ENCODE assay signal across 6 cellular contexts in the genomic region with DNA sequence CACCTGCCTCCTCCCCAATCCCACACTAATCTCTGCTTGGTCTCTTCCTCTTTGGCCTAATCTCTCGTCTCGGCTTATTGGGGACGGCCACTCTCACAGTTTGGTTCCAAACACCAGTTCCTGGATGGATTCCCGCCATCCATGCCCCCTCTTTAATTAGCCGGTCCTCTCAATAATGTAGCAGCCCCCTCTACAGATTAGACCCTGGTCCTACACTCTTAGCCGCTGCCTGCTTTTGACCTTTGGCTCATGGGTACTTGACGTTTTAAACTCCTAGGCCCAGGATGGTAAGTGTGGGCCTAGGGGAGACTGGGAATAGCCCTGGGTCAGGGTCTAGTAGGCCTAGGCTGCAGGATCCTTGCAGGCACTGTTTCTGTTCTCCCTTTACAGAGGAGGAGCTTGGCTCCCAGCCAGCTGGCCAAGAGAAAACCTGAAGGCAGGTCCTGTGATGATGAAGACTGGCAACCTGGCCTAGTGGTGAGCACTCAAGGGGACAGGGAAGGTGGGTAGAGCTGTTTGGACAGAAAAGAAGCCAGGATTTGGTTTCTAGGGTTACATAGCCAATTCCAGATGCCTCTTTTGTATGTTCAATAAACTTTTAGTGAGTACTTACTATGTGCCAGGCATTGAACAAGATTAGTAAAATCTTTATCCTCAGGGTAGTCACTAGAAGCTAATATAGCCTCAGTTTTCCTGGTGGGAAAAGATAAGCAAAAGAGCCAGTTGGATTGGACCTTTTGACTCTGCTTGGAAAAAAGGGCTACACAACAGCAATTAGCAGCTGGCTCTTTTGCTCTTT. TPM values are rescaled to one million over a fixed set of nuclear protein-coding genes. Genes with fewer than 3 reads are reported as not detected.
DNase-seq lines count a peak whose midpoint lies in the region; ATAC-seq and TF ChIP-seq lines count a peak whose summit lies in the region.

No MANE protein-coding gene starts in this region.

- DNase-seq in NCI-H2029 treated with DMSO at 0.1 percent for 48 hours (lab: John Stamatoyannopoulos, UW): peak; percentile 63
- DNase-seq in adrenal gland: peak in 6 of 7 donors; percentile 6 to 61 (median 42)
- peak in 6 of 10 donors; percentile 6 to 65 (median 11) for DNase-seq in naive thymus-derived CD8-positive, alpha-beta T cell
- DNase-seq in NCI-H187 (lab: John Stamatoyannopoulos, UW): no peak

- TF ChIP-seq POLR2A in adrenal gland (IDR thresholded peaks at IDR 0.05): no peak

- H3K4me3 ChIP-seq in GM12875 (ENCODE audit: low read depth, low read length) (peak overlapping the region; percentile 70), adrenal gland (peak overlapping the region in 2 of 4 donors; percentile 40 to 71)

- H3K36me3 Mint-ChIP-seq in naive thymus-derived CD8-positive, alpha-beta T cell: no peaks in the 10 kb centered on the region

- no peaks in the 10 kb centered on the region for H3K36me3 ChIP-seq in adrenal gland (replicated peaks in 1 of 2)

- TF ChIP-seq CTCF in GM12875 (IDR thresholded peaks at IDR 0.05; ENCODE audit: borderline replicate concordance, insufficient read depth, low read depth, low read length) (peak; percentile 23; the same call in 1 of the 2 replicates), adrenal gland (IDR thresholded peaks at IDR 0.05) (no peak)

- WGBS in adrenal gland, 4 donors: 2 to 11% (median 5%) methylated on average over 7 of the region's 7 CpGs

- H3K27me3 Mint-ChIP-seq in naive thymus-derived CD8-positive, alpha-beta T cell: no peaks in the 10 kb centered on the region

- peak overlapping the region in 7 of 10 donors; percentile 58 to 88 (median 65) for H3K27ac Mint-ChIP-seq in naive thymus-derived CD8-positive, alpha-beta T cell

- H3K4me1 Mint-ChIP-seq in naive thymus-derived CD8-positive, alpha-beta T cell: peaks cover 8 to 21% (median 19%) of the 10 kb centered on the region in 4 donors

- H3K4me3 Mint-ChIP-seq in naive thymus-derived CD8-positive, alpha-beta T cell: peak overlapping the region; percentile 74 to 95 (median 88)

- H3K9me3 Mint-ChIP-seq in naive thymus-derived CD8-positive, alpha-beta T cell: no peaks in the 10 kb centered on the region

- H3K4me1 ChIP-seq in adrenal gland (replicated peaks in 1 of 2): peaks cover 7 to 12% of the 10 kb centered on the region in 2 donors

- no peak for ATAC-seq in naive thymus-derived CD8-positive, alpha-beta T cell
- ATAC-seq in GM19324 (IDR thresholded peaks at IDR 0.05; ENCODE audit: low FRiP score, unreplicated experiment): no peak

- no peak overlapping the region for H3K27ac ChIP-seq in adrenal gland

- intact Hi-C loops in adrenal gland (cut with DNase I): loop anchor here in 1 of 2 donors (10.0 kb wide), 1 partner anchor 96 kb away; a partner anchor contains a TSS

- H3K27me3 ChIP-seq in adrenal gland: no peaks in the 10 kb centered on the region

- H3K9me3 ChIP-seq in adrenal gland (replicated peaks in 1 of 3): no peaks in the 10 kb centered on the region

- POLR2A ChIA-PET in naive thymus-derived CD8-positive, alpha-beta T cell (lab: Charles Lee): interaction anchor here (1.3 to 2.8 kb wide), 2 partner anchors 11 to 55 kb away, joined by 4 to 29 read pairs; a partner anchor contains a TSS

RNA-seq across cellular contexts. Expression of a gene that starts 0.8 kb away (rescaled TPM):
- total RNA-seq in adrenal gland: 1 to 10 TPM in 3 of 8 donors, under 1 TPM in 3, not detected in 2; 0.49 to 2.7 (median 0.88) TPM
- 1 to 10 TPM; 1.3 to 2.1 (median 1.9) TPM for polyA plus RNA-seq in adrenal gland
- total RNA-seq in naive thymus-derived CD8-positive, alpha-beta T cell: 1 to 10 TPM in 1 of 2 experiments, under 1 TPM in 1; 0.80 to 1.0 TPM
- polyA plus RNA-seq in naive thymus-derived CD8-positive, alpha-beta T cell: under 1 TPM in 1 of 3 donors, not detected in 2; 0.27 TPM

RNA-seq across cellular contexts. Expression of a gene that starts 45.2 kb away (rescaled TPM):
- total RNA-seq in adrenal gland: 10 to 100 TPM in 1 of 8 donors, 1 to 10 TPM in 7; 6.2 to 10.0 (median 9.0) TPM
- polyA plus RNA-seq in adrenal gland: 1 to 10 TPM; 3.3 to 7.4 (median 5.0) TPM
- under 1 TPM; 0.33 to 0.65 TPM for total RNA-seq in naive thymus-derived CD8-positive, alpha-beta T cell
- polyA plus RNA-seq in naive thymus-derived CD8-positive, alpha-beta T cell: under 1 TPM in 1 of 3 donors, not detected in 2; 0.30 TPM

RNA-seq across cellular contexts. Expression of a gene that starts 50.1 kb away (rescaled TPM):
- total RNA-seq in adrenal gland: 100 to 1,000 TPM in 2 of 8 donors, 10 to 100 TPM in 6; 44.6 to 126 (median 81.9) TPM
- polyA plus RNA-seq in adrenal gland: 100 to 1,000 TPM in 2 of 3 donors, 10 to 100 TPM in 1; 73.0 to 149 (median 101) TPM
- total RNA-seq in naive thymus-derived CD8-positive, alpha-beta T cell: 10 to 100 TPM; 46.0 to 52.3 TPM
- polyA plus RNA-seq in naive thymus-derived CD8-positive, alpha-beta T cell: 10 to 100 TPM; 23.5 to 33.4 (median 24.0) TPM

RNA-seq across cellular contexts. Expression of a gene that starts 55.1 kb away (rescaled TPM):
- total RNA-seq in adrenal gland: 10 to 100 TPM; 64.5 to 95.8 (median 71.3) TPM
- polyA plus RNA-seq in adrenal gland: 10 to 100 TPM; 38.5 to 43.2 (median 41.5) TPM
- 10 to 100 TPM; 38.6 to 40.2 TPM for total RNA-seq in naive thymus-derived CD8-positive, alpha-beta T cell
- polyA plus RNA-seq in naive thymus-derived CD8-positive, alpha-beta T cell: 10 to 100 TPM; 43.7 to 46.5 (median 44.6) TPM

RNA-seq across cellular contexts. Expression of a gene that starts 55.2 kb away (rescaled TPM):
- total RNA-seq in adrenal gland: 100 to 1,000 TPM; 118 to 251 (median 168) TPM
- 100 to 1,000 TPM; 174 to 256 (median 245) TPM for polyA plus RNA-seq in adrenal gland
- 100 to 1,000 TPM; 130 to 148 TPM for total RNA-seq in naive thymus-derived CD8-positive, alpha-beta T cell
- 100 to 1,000 TPM; 293 to 371 (median 330) TPM for polyA plus RNA-seq in naive thymus-derived CD8-positive, alpha-beta T cell

Comparison
In these comparisons a context has a peak if more than half of its experiments do, and no peak if none do; other contexts are left out.
1. DNase-seq: peak in NCI-H2029 treated with DMSO at 0.1 percent for 48 hours (single experiment), adrenal gland (6 of 7) and naive thymus-derived CD8-positive, alpha-beta T cell (6 of 10); none in NCI-H187 (0 of 2).
2. RNA of a gene that starts 45.2 kb away (total RNA-seq): 6.2 to 10.0 TPM in adrenal gland; 0.33 to 0.65 TPM in naive thymus-derived CD8-positive, alpha-beta T cell; every median in the first group is over 4 times any median in the second.